11 cellular contexts compared by ENCODE assay signal in the genomic region with DNA sequence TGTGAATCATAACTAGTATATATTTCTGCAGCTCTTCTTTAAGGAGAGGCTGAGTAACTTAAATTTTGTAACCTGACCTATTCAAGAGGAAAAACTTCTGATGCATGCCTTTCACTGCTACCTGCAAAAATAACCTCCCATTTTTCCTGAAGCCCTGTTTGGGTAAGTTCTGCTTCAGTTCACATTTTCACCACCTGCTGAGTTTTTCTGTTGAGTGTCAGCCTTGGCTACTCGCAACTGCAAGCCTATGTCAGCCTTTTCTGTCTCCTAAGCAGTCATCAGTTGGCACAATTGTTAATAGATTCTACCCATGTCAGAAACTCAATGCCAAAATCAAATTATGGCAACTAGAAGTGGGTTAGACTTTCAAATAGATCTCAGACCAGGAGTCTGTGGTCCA. TPM values are rescaled to one million over a fixed set of nuclear protein-coding genes. Genes with fewer than 3 reads are reported as not detected.
A peak's percentile ranks its signal among the peaks of the same experiment; 100 is the strongest.
DNase-seq lines count a peak whose midpoint lies in the region; ATAC-seq, FAIRE-seq and TF ChIP-seq lines count a peak whose summit lies in the region.
"Had no signal": no experiment of that assay in that cellular context is flagged by ENCODE, and none has a peak within 500 bp of the region (broad histone marks: within the 10 kb centered on the region; RNA-seq: fewer than 3 reads in every experiment).

No MANE protein-coding gene starts in this region.

- no peak overlapping the region for H3K9ac ChIP-seq in BLaER1 treated with 17β-estradiol and CSF1 and Interleukin-3, amounts not matched to agents 10 nM and 100 nM

- in situ Hi-C loops in Caki2 (cut with HindIII; ENCODE audit: low pct_unique_long_range_greater_than_20kb, low sequenced_read_pairs) = no loop called here

- H3K27ac ChIP-seq in BLaER1 treated with 17β-estradiol and CSF1 and Interleukin-3, amounts not matched to agents 10 nM and 100 nM = no peak overlapping the region
- no peak overlapping the region for H3K27ac ChIP-seq in substantia nigra (ENCODE audit: low read depth, low read length, poor library complexity, severe bottlenecking)
- H3K27ac ChIP-seq: coronary artery, HL-60, right lobe of liver had no signal

- H4K20me1 ChIP-seq in BLaER1 treated with 17β-estradiol and CSF1 and Interleukin-3, amounts not matched to agents 10 nM and 100 nM = peaks cover 0 to 22% (median 0%) of the 10 kb centered on the region in 11 experiments; a peak in 3 of 22 replicates

- H3K4me3 ChIP-seq in BLaER1 treated with 17β-estradiol and CSF1 and Interleukin-3, amounts not matched to agents 10 nM and 100 nM = no peak overlapping the region
- no peak overlapping the region for H3K4me3 ChIP-seq in kidney epithelial cell (ENCODE audit: low read depth, low read length)
- H3K4me3 ChIP-seq: coronary artery, right lobe of liver had no signal

- peak; percentile 74 for DNase-seq in Caki2 (ENCODE audit: low read depth)
- peak; percentile 68 for DNase-seq in RCC 7860 (ENCODE audit: low spot score)
- peak; percentile 57 for DNase-seq in kidney epithelial cell (ENCODE audit: low read depth)
- no peak for DNase-seq in substantia nigra (lab: John Stamatoyannopoulos, UW)
- DNase-seq in MV-4-11 (lab: John Stamatoyannopoulos, UW) = no peak
- DNase-seq: activated CD4-positive, alpha-beta T cell treated with anti-CD3 and anti-CD28 coated beads, Interleukin-2, amount 10 ng/mL, durations not matched to agents 7 days and 5 days; right lobe of liver had no signal

- H3K4me2 ChIP-seq in BLaER1 treated with 17β-estradiol and CSF1 and Interleukin-3, amounts not matched to agents 10 nM and 100 nM = peak overlapping the region in 8 of 11 experiments; percentile 9 to 73 (median 62); a peak in 12 of 22 replicates

- peak; percentile 91 for FAIRE-seq in RCC 7860 (lab: Jason Lieb, UNC)

- no peak for TF ChIP-seq CTCF in kidney epithelial cell (IDR thresholded peaks at IDR 0.05; ENCODE audit: insufficient read depth, low read length, poor library complexity, severe bottlenecking)

- peaks cover 0 to 19% (median 6%) of the 10 kb centered on the region in 11 experiments; a peak in 11 of 22 replicates for H3K9me3 ChIP-seq in BLaER1 treated with 17β-estradiol and CSF1 and Interleukin-3, amounts not matched to agents 10 nM and 100 nM (replicated peaks in 1 of 11)
- H3K9me3 ChIP-seq: right lobe of liver had no signal

- peaks cover 0 to 12% (median 4%) of the 10 kb centered on the region in 11 experiments; a peak in 6 of 22 replicates for H3K36me3 ChIP-seq in BLaER1 treated with 17β-estradiol and CSF1 and Interleukin-3, amounts not matched to agents 10 nM and 100 nM
- no peaks in the 10 kb centered on the region for H3K36me3 ChIP-seq in kidney epithelial cell (ENCODE audit: control insufficient read depth, insufficient read depth, low read length)
- H3K36me3 ChIP-seq: right lobe of liver had no signal

- H3K27me3 ChIP-seq in BLaER1 treated with 17β-estradiol and CSF1 and Interleukin-3, amounts not matched to agents 10 nM and 100 nM = no peaks in the 10 kb centered on the region
- H3K27me3 ChIP-seq in kidney epithelial cell (ENCODE audit: control insufficient read depth, insufficient read depth, low read length) = no peaks in the 10 kb centered on the region
- H3K27me3 ChIP-seq: right lobe of liver had no signal

- H3K4me1 ChIP-seq in BLaER1 treated with 17β-estradiol and CSF1 and Interleukin-3, amounts not matched to agents 10 nM and 100 nM = peaks cover 38 to 68% (median 49%) of the 10 kb centered on the region in 10 experiments
- H3K4me1 ChIP-seq: right lobe of liver had no signal

- no peak for ATAC-seq in GM21717 (IDR thresholded peaks at IDR 0.05; ENCODE audit: unreplicated experiment)

RNA-seq across cellular contexts. Expression of gene TNFAIP8, which starts 8.2 kb away (rescaled TPM):
- total RNA-seq in Caki2 (2014; rRNA removed; shearing (Covaris generic); ENCODE audit: low replicate concordance) = 26.9 and 30.7 TPM in 2 replicates
- total RNA-seq in kidney epithelial cell = 35.8 and 40.0 TPM in 2 replicates

Comparison
In these comparisons a context has a peak if more than half of its experiments do, and no peak if none do; other contexts are left out.
1. DNase-seq: peak in Caki2 (single experiment), RCC 7860 (single experiment) and kidney epithelial cell (single experiment); none in substantia nigra (0 of 49) and MV-4-11 (single experiment).